Comparison of ENCODE assay signal across 17 cellular contexts in the genomic region with DNA sequence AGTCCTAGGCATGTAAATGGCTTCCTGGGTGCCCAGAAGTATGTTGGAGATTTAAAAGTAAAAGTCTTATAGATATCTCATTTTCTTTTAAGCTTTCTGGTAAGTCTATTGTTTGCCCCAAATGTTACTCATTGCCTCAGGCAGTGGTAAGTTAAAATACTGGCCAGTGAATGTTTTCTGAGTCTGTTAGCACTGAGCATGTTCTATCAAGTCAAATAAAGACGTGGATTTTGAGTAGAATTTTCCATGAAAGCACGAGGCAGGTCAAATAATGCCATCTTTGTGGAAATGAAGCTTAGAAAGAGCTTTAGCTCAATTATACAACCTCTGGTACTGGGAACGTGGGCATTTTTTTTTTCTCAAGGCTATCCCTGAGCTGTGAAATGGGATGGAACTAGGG.
A peak's percentile ranks its signal among the peaks of the same experiment; 100 is the strongest.
DNase-seq lines count a peak whose midpoint lies in the region; FAIRE-seq and TF ChIP-seq lines count a peak whose summit lies in the region.
"Had no signal": no experiment of that assay in that cellular context is flagged by ENCODE, and none has a peak within 500 bp of the region (broad histone marks: within the 10 kb centered on the region; RNA-seq: fewer than 3 reads in every experiment).

No MANE protein-coding gene starts in this region.

- peak overlapping the region; percentile 58 for H3K4me2 ChIP-seq in mammary epithelial cell (ENCODE audit: insufficient read depth, low read depth, low read length)
- H3K4me2 ChIP-seq: A549 had no signal

- no peak overlapping the region for H3K9ac ChIP-seq in mammary epithelial cell (ENCODE audit: insufficient read depth, low read length)

- no peak for TF ChIP-seq POLR2A in breast epithelium (IDR thresholded peaks at IDR 0.05)
- TF ChIP-seq POLR2A in H54 (IDR thresholded peaks at IDR 0.05; ENCODE audit: low read depth, low read length): no peak

- dilution Hi-C loops in mammary epithelial cell (cut with HindIII; ENCODE audit: low sequenced_read_pairs): no loop called here

- BruUV-seq in mammary epithelial cell (replicated peaks; lab: Mats Ljungman, UMichigan): no TSS peak

- intact Hi-C loops in mammary epithelial cell (cut with micrococcal nuclease): no loop called here
- intact Hi-C loops in breast epithelium (cut with DNase I; ENCODE audit: low total_unique reads): no loop called here

- peak overlapping the region; percentile 94 for H2AFZ ChIP-seq in mammary epithelial cell (ENCODE audit: low read depth, low read length)

- no peaks in the 10 kb centered on the region for H3K9me3 ChIP-seq in mammary epithelial cell (replicated peaks; ENCODE audit: insufficient read depth, low read length)
- H3K9me3 ChIP-seq in breast epithelium: no peaks in the 10 kb centered on the region
- H3K9me3 ChIP-seq: A549, HAP-1 had no signal

- peak overlapping the region; percentile 8 for H3K27ac ChIP-seq in mammary epithelial cell (ENCODE audit: insufficient read depth, low read depth, low read length)
- H3K27ac ChIP-seq in breast epithelium: no peak overlapping the region
- H3K27ac ChIP-seq: 22Rv1, A549, C4-2B, HL-60 had no signal

- in situ Hi-C loops in mammary epithelial cell (cut with MboI; ENCODE audit: low sequenced_read_pairs in 2 of 2): no loop called here

- H3K79me2 ChIP-seq in mammary epithelial cell (ENCODE audit: insufficient read depth, low read length): no peaks in the 10 kb centered on the region

- H4K20me1 ChIP-seq in mammary epithelial cell (ENCODE audit: insufficient read depth, low read length): no peaks in the 10 kb centered on the region

- CTCF ChIA-PET in mammary epithelial cell (lab: Charles Lee; ENCODE audit: low non-redundant PET): no interaction called here

- H3K4me1 ChIP-seq in mammary epithelial cell (ENCODE audit: insufficient read depth, low read length) (peaks cover 8% of the 10 kb centered on the region), breast epithelium (no peaks in the 10 kb centered on the region)
- H3K4me1 ChIP-seq: A549 had no signal

- no peak overlapping the region for H3K4me3 ChIP-seq in mammary epithelial cell (replicated peaks in 1 of 3; ENCODE audit: insufficient read depth in 1 of 3, low read depth in 2 of 3, low read length in 3 of 3)
- H3K4me3 ChIP-seq in breast epithelium: no peak overlapping the region
- H3K4me3 ChIP-seq in bronchial epithelial cell (ENCODE audit: low read depth, low read length): no peak overlapping the region
- H3K4me3 ChIP-seq: A549, HAP-1 had no signal

- 6% methylated on average over 3 of the region's 3 CpGs for WGBS in mammary epithelial cell (ENCODE audit: low coverage, missing lambda C conversion rate)

- peak; percentile 71 for DNase-seq in mammary epithelial cell
- DNase-seq in breast epithelium (ENCODE audit: low spot score in 2 of 2): no peak
- DNase-seq in bronchial epithelial cell (ENCODE audit: low read depth): peak; percentile 46
- peak; percentile 97 for DNase-seq in foreskin melanocyte
- DNase-seq in NCI-H1105 treated with DMSO at 0.1 percent for 48 hours (lab: John Stamatoyannopoulos, UW): no peak
- no peak for DNase-seq in H54 (ENCODE audit: insufficient read length, low spot score)
- DNase-seq in DMS 273 treated with DMSO at 0.1 percent for 48 hours (lab: John Stamatoyannopoulos, UW): no peak
- DNase-seq: AML-193; CD4-positive, alpha-beta T cell; DMS79 treated with DMSO at 0.1 percent for 48 hours; GF-D8 had no signal

- H3K36me3 ChIP-seq in mammary epithelial cell (ENCODE audit: insufficient read depth, low read length) (no peaks in the 10 kb centered on the region), breast epithelium (no peaks in the 10 kb centered on the region), bronchial epithelial cell (ENCODE audit: control insufficient read depth, insufficient read depth, low read length) (no peaks in the 10 kb centered on the region)
- H3K36me3 ChIP-seq: HAP-1 had no signal

- TF ChIP-seq CTCF in mammary epithelial cell (conservative IDR thresholded peaks at IDR 0.05 in 1 of 2, IDR thresholded peaks at IDR 0.05 in 1 of 2; ENCODE audit: extremely low read depth in 1 of 2, insufficient read depth in 1 of 2, low read depth in 1 of 2, low read length in 2 of 2) (no peak), breast epithelium (IDR thresholded peaks at IDR 0.05) (no peak), bronchial epithelial cell (IDR thresholded peaks at IDR 0.05; ENCODE audit: insufficient read depth, low read length, severe bottlenecking) (no peak)

- no peaks in the 10 kb centered on the region for H3K27me3 ChIP-seq in mammary epithelial cell (ENCODE audit: insufficient read depth, low read length)
- no peaks in the 10 kb centered on the region for H3K27me3 ChIP-seq in breast epithelium
- no peaks in the 10 kb centered on the region for H3K27me3 ChIP-seq in bronchial epithelial cell (ENCODE audit: control insufficient read depth, insufficient read depth, low read length)

- FAIRE-seq in bronchial epithelial cell (lab: Jason Lieb, UNC): no peak
- FAIRE-seq in H54 (lab: Jason Lieb, UNC): no peak
- FAIRE-seq: A549, H1 had no signal

Comparison
In these comparisons a context has a peak if more than half of its experiments do, and no peak if none do; other contexts are left out.
1. DNase-seq: peak in mammary epithelial cell (single experiment), bronchial epithelial cell (single experiment) and foreskin melanocyte (single experiment); none in breast epithelium (0 of 2), NCI-H1105 treated with DMSO at 0.1 percent for 48 hours (single experiment), H54 (single experiment) and DMS 273 treated with DMSO at 0.1 percent for 48 hours (single experiment).